Comparison of ENCODE assay signal across 10 cellular contexts in genomic region chr3:136624894-136625815, GRCh38.
DNase-seq lines count a peak whose midpoint lies in the region; ATAC-seq, FAIRE-seq and TF ChIP-seq lines count a peak whose summit lies in the region.
"Had no signal": no experiment of that assay in that cellular context is flagged by ENCODE, and none has a peak within 500 bp of the region (broad histone marks: within the 10 kb centered on the region; RNA-seq: fewer than 3 reads in every experiment).

No MANE protein-coding gene starts in this region.

- no peak overlapping the region for H2BK5ac ChIP-seq in neuronal stem cell (ENCODE audit: low read length)

- H4K91ac ChIP-seq in neuronal stem cell (ENCODE audit: low read depth, low read length, poor library complexity) = no peak overlapping the region

- H4K20me1 ChIP-seq in osteoblast (ENCODE audit: insufficient read depth, low read length) = no peaks in the 10 kb centered on the region

- H3K36me3 ChIP-seq in neuronal stem cell (replicated peaks in 1 of 2; ENCODE audit: control insufficient read depth in 2 of 2, insufficient read depth in 2 of 2, low read length in 2 of 2) = peaks cover 0 to 9% of the 10 kb centered on the region in 2 donors
- peaks cover 6% of the 10 kb centered on the region for H3K36me3 ChIP-seq in osteoblast (ENCODE audit: insufficient read depth, low read length)

- no peak overlapping the region for H2BK15ac ChIP-seq in neuronal stem cell (ENCODE audit: low read length)

- peak; percentile 82 for FAIRE-seq in GM12891 (lab: Jason Lieb, UNC)

- H3K9me3 ChIP-seq in neuronal stem cell (replicated peaks in 1 of 2; ENCODE audit: control insufficient read depth in 2 of 2, insufficient read depth in 1 of 2, low read depth in 1 of 2, low read length in 2 of 2) = no peaks in the 10 kb centered on the region
- H3K9me3 ChIP-seq in osteoblast (ENCODE audit: low read depth, low read length) = no peaks in the 10 kb centered on the region

- no peak overlapping the region for H3K4ac ChIP-seq in neuronal stem cell (ENCODE audit: low read length)

- H3K18ac ChIP-seq in neuronal stem cell (ENCODE audit: low read length) = no peak overlapping the region

- H4K8ac ChIP-seq in neuronal stem cell (ENCODE audit: low read depth, low read length) = no peak overlapping the region

- no peak overlapping the region for H3K27ac ChIP-seq in neuronal stem cell (replicated peaks; ENCODE audit: low read length)
- H3K27ac ChIP-seq in osteoblast (ENCODE audit: low read depth, low read length) = no peak overlapping the region

- DNase-seq in GM12891 (ENCODE audit: insufficient read length, low spot score) (no peak), NCI-H526 (lab: John Stamatoyannopoulos, UW) (peak; percentile 93 to 94), neuronal stem cell (ENCODE audit: low spot score) (peak; percentile 3), GM10266 (ENCODE audit: extremely low spot score) (no peak), osteoblast (ENCODE audit: insufficient read length, low spot score, missing footprints) (no peak)
- DNase-seq in effector CD4-positive, alpha-beta T cell = no peak
- DNase-seq: DMS153, occipital lobe had no signal

- peaks cover 58% of the 10 kb centered on the region for H3K79me2 ChIP-seq in osteoblast (ENCODE audit: insufficient read depth, low read length)

- H3K79me1 ChIP-seq in neuronal stem cell (ENCODE audit: low read depth, low read length) = no peaks in the 10 kb centered on the region

- no peak overlapping the region for H3K4me3 ChIP-seq in neuronal stem cell (ENCODE audit: low read length in 2 of 2)
- no peak overlapping the region for H3K4me3 ChIP-seq in osteoblast (ENCODE audit: insufficient read depth, low read length)

- H3K23ac ChIP-seq in neuronal stem cell (ENCODE audit: low read depth, low read length, poor library complexity) = no peak overlapping the region

- H2AK5ac ChIP-seq in neuronal stem cell (ENCODE audit: low read depth, low read length) = no peak overlapping the region

- H2AFZ ChIP-seq in neuronal stem cell (ENCODE audit: low read length) = no peak overlapping the region
- H2AFZ ChIP-seq in osteoblast (ENCODE audit: low read length) = no peak overlapping the region

- no peak overlapping the region for H3K9ac ChIP-seq in neuronal stem cell (ENCODE audit: low read depth, low read length, poor library complexity)

- peak; percentile 50 for ATAC-seq in esophagus mucosa
- ATAC-seq in GM21367 (IDR thresholded peaks at IDR 0.05; ENCODE audit: unreplicated experiment) = no peak

- H3K4me2 ChIP-seq in neuronal stem cell (ENCODE audit: insufficient read depth, low read length, poor library complexity, severe bottlenecking) = no peak overlapping the region
- no peak overlapping the region for H3K4me2 ChIP-seq in osteoblast (ENCODE audit: insufficient read depth, low read length)

- TF ChIP-seq POLR2A in GM12891 (IDR thresholded peaks at IDR 0.05; ENCODE audit: low read depth, low read length) = no peak

- H3K27me3 ChIP-seq in neuronal stem cell (ENCODE audit: control insufficient read depth in 3 of 3, insufficient read depth in 3 of 3, low read depth in 1 of 3, low read length in 3 of 3) (no peaks in the 10 kb centered on the region), osteoblast (ENCODE audit: insufficient read depth, low read length) (no peaks in the 10 kb centered on the region)

- TF ChIP-seq CTCF in GM10266 (IDR thresholded peaks at IDR 0.05; ENCODE audit: control insufficient read depth, insufficient read depth, low read depth, missing control alignments) (no peak), osteoblast (IDR thresholded peaks at IDR 0.05; ENCODE audit: extremely low read depth, low read depth, low read length) (no peak)

- no peak overlapping the region for H3K14ac ChIP-seq in neuronal stem cell (ENCODE audit: low read length)

- no peak overlapping the region for H2BK120ac ChIP-seq in neuronal stem cell (ENCODE audit: low read depth, low read length)

- H3K4me1 ChIP-seq in neuronal stem cell (ENCODE audit: control insufficient read depth in 2 of 2, insufficient read depth in 1 of 2, low read depth in 1 of 2, low read length in 2 of 2) = peaks cover 2 to 4% of the 10 kb centered on the region in 2 donors
- H3K4me1 ChIP-seq in osteoblast (ENCODE audit: insufficient read depth, low read length) = peaks cover 6% of the 10 kb centered on the region

- WGBS in neuronal stem cell (ENCODE audit: extremely low coverage in 2 of 2, insufficient read length in 2 of 2, insufficient replicate concordance in 1 of 2), 2 donors = no CpG with 5 or more reads among the region's 4 CpGs

- H2BK12ac ChIP-seq in neuronal stem cell (ENCODE audit: low read length) = no peak overlapping the region

TF ChIP-seq in GM12891, 5 proteins besides CTCF, POLR2A, EP300 and RAD21:
- TF ChIP-seq POU2F2 (IDR thresholded peaks at IDR 0.05; ENCODE audit: low read depth, low read length) (no peak), POLR2AphosphoS5 (IDR thresholded peaks at IDR 0.05; ENCODE audit: low read depth, low read length) (no peak), PAX5 (IDR thresholded peaks at IDR 0.05; ENCODE audit: insufficient read depth, low read length, severe bottlenecking) (no peak), TAF1 (IDR thresholded peaks at IDR 0.05; ENCODE audit: low read depth, low read length) (no peak), SPI1 (IDR thresholded peaks at IDR 0.05; ENCODE audit: low read depth, low read length) (no peak)

Comparison
In these comparisons a context has a peak if more than half of its experiments do, and no peak if none do; other contexts are left out.
1. DNase-seq: peak in NCI-H526 (2 of 2) and neuronal stem cell (single experiment); none in GM12891 (single experiment), GM10266 (single experiment), effector CD4-positive, alpha-beta T cell (single experiment) and osteoblast (single experiment).